3 cellular contexts compared by ENCODE assay signal in the genomic region with DNA sequence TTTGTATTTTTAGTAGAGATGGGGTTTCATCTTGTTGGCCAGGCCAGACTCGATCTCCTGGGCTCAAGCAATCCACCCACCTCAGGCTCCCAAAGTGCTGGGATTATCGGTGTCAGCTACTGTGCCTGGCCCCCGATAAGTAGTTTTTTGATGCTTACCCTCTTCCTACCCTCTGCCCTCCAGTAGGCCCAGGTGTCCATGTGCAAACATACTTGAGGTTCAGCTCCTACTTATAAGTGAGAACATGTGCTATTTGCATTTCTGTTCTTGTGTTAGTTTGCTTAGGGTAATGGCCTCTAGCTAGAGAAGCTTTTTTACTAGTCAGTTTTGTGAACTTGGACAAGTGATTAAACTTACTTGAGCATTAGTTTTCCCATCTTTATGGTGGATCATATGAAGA.
"Had no signal": no experiment of that assay in that cellular context is flagged by ENCODE, and none has a peak within 500 bp of the region (broad histone marks: within the 10 kb centered on the region; RNA-seq: fewer than 3 reads in every experiment).

No MANE protein-coding gene starts in this region.

- DNase-seq: GDM1, GF-D8 had no signal

- H3K4me3 ChIP-seq: GM12878 had no signal

- ATAC-seq: GM12878 had no signal
